17 cellular contexts compared by ENCODE assay signal in the genomic region with DNA sequence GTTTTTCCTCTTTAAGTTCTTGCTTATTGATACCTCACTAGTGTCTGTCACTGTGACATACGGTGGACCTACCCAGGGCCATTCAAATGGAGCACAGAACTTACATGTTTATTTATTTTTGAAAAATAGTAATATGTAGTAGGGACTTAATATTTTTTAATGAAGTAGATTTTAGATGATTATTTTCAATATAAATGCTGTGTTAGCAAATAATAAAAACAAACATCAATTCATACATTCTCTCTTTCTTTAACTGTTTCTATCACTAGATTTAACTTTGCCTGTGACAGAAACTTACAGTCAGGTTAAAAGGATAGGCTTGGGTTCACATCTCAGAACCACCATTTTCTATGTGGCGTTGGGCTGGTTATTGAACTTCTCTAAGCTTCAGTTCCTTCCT.
DNase-seq lines count a peak whose midpoint lies in the region; ATAC-seq and TF ChIP-seq lines count a peak whose summit lies in the region.
"Had no signal": no experiment of that assay in that cellular context is flagged by ENCODE, and none has a peak within 500 bp of the region (broad histone marks: within the 10 kb centered on the region; RNA-seq: fewer than 3 reads in every experiment).

No MANE protein-coding gene starts in this region.

- H3K9me3 Mint-ChIP-seq in stimulated activated memory B cell treated with anti-CD40 and anti-IgM and Interleukin-4, amounts not matched to agents 10 μg/mL and 1 μg/mL and 100 μg/mL, for 72 hours, result no peaks in the 10 kb centered on the region
- H3K9me3 Mint-ChIP-seq: naive thymus-derived CD4-positive, alpha-beta T cell had no signal

- H3K36me3 ChIP-seq in GM23248 (ENCODE audit: low read depth), result no peaks in the 10 kb centered on the region; the same call in 1 of the 2 replicates
- H3K36me3 ChIP-seq in ascending aorta, result peaks cover 19 to 33% of the 10 kb centered on the region in 2 donors
- H3K36me3 ChIP-seq in hepatocyte (replicated peaks; ENCODE audit: insufficient read depth, low read depth), result no peaks in the 10 kb centered on the region
- no peaks in the 10 kb centered on the region for H3K36me3 ChIP-seq in gastrocnemius medialis
- no peaks in the 10 kb centered on the region for H3K36me3 ChIP-seq in suprapubic skin
- H3K36me3 ChIP-seq: upper lobe of right lung had no signal

- intact Hi-C loops in ascending aorta (cut with DNase I), result loop anchor here (5.0 kb wide), 2 partner anchors 75 to 225 kb away; no protein-coding TSS in a partner anchor
- intact Hi-C loops in gastrocnemius medialis (cut with DNase I; ENCODE audit: low total_unique reads), result no loop called here

- H3K27ac ChIP-seq in GM23248 (peak overlapping the region; percentile 62), ascending aorta (peak overlapping the region; percentile 86 to 88), hepatocyte (peak overlapping the region; percentile 19), gastrocnemius medialis (peak overlapping the region; percentile 1 to 55 (median 38)), suprapubic skin (no peak overlapping the region)
- H3K27ac ChIP-seq: KMS-11, upper lobe of right lung had no signal

- H3K27me3 ChIP-seq in GM23248 (replicated peaks; ENCODE audit: insufficient read depth) (no peaks in the 10 kb centered on the region), ascending aorta (no peaks in the 10 kb centered on the region), hepatocyte (no peaks in the 10 kb centered on the region), gastrocnemius medialis (no peaks in the 10 kb centered on the region), suprapubic skin (no peaks in the 10 kb centered on the region)
- H3K27me3 ChIP-seq: upper lobe of right lung had no signal

- TF ChIP-seq POLR2A in gastrocnemius medialis (IDR thresholded peaks at IDR 0.05) (no peak), suprapubic skin (IDR thresholded peaks at IDR 0.05) (no peak)

- H3K27me3 Mint-ChIP-seq in stimulated activated memory B cell treated with anti-CD40 and anti-IgM and Interleukin-4, amounts not matched to agents 10 μg/mL and 1 μg/mL and 100 μg/mL, for 72 hours, result peaks cover 38% of the 10 kb centered on the region

- H3K79me2 ChIP-seq in GM23248 (ENCODE audit: insufficient read depth), result no peaks in the 10 kb centered on the region
- no peaks in the 10 kb centered on the region for H3K79me2 ChIP-seq in hepatocyte

- H2AFZ ChIP-seq in GM23248 (peak overlapping the region; percentile 9; the same call in 1 of the 2 replicates), hepatocyte (no peak overlapping the region)

- in situ Hi-C loops in GM23248 (cut with MboI), result loop anchor here (25.0 kb wide), 1 partner anchor 295 kb away; a partner anchor contains a TSS
- in situ Hi-C loops in gastrocnemius medialis (cut with MboI; ENCODE audit: low sequenced_read_pairs in 4 of 4), result no loop called here

- H4K20me1 ChIP-seq in GM23248 (ENCODE audit: insufficient read depth), result no peaks in the 10 kb centered on the region
- H4K20me1 ChIP-seq in hepatocyte (ENCODE audit: insufficient read depth, poor library complexity, severe bottlenecking), result no peaks in the 10 kb centered on the region

- H3K4me2 ChIP-seq in GM23248 (ENCODE audit: unreplicated experiment), result peak overlapping the region; percentile 72
- H3K4me2 ChIP-seq in hepatocyte, result peak overlapping the region; percentile 61
- H3K4me2 ChIP-seq: KMS-11 had no signal

- H3K9me3 ChIP-seq in GM23248 (ENCODE audit: low read depth), result no peaks in the 10 kb centered on the region
- no peaks in the 10 kb centered on the region for H3K9me3 ChIP-seq in ascending aorta
- no peaks in the 10 kb centered on the region for H3K9me3 ChIP-seq in hepatocyte (ENCODE audit: low read depth)
- no peaks in the 10 kb centered on the region for H3K9me3 ChIP-seq in gastrocnemius medialis
- H3K9me3 ChIP-seq in suprapubic skin, result no peaks in the 10 kb centered on the region
- H3K9me3 ChIP-seq: upper lobe of right lung had no signal

- no peak for TF ChIP-seq EP300 in suprapubic skin (IDR thresholded peaks at IDR 0.05)

- H3K4me3 ChIP-seq in GM23248, result peak overlapping the region; percentile 55
- H3K4me3 ChIP-seq in ascending aorta, result peak overlapping the region in 1 of 2 donors; percentile 39
- H3K4me3 ChIP-seq in hepatocyte, result no peak overlapping the region
- peak overlapping the region in 2 of 4 donors; percentile 17 to 23 for H3K4me3 ChIP-seq in gastrocnemius medialis
- no peak overlapping the region for H3K4me3 ChIP-seq in suprapubic skin

- DNase-seq in GM23248 (no peak), ascending aorta (ENCODE audit: low spot score in 2 of 2) (no peak), hepatocyte (ENCODE audit: low spot score) (no peak), gastrocnemius medialis (no peak), SW 1271 (lab: John Stamatoyannopoulos, UW) (no peak), suprapubic skin (ENCODE audit: low spot score in 2 of 2) (no peak)
- DNase-seq: activated CD8-positive, alpha-beta memory T cell treated with anti-CD3 and anti-CD28 coated beads, Interleukin-2, amount 50 U/mL, for 48 hours; activated naive CD4-positive, alpha-beta T cell; DMS 273 treated with DMSO at 0.1 percent for 48 hours; effector CD8-positive, alpha-beta T cell; naive thymus-derived CD4-positive, alpha-beta T cell; stimulated activated CD4-positive, alpha-beta T cell treated with anti-CD3 and anti-CD28 coated beads, Interleukin-1b, Interleukin-23, amount 100 ng/mL, for 48 hours; upper lobe of right lung had no signal

- no peaks in the 10 kb centered on the region; the same call in 1 of the 2 replicates for H3K9me2 ChIP-seq in GM23248 (ENCODE audit: insufficient read depth)
- H3K9me2 ChIP-seq in hepatocyte (replicated peaks; ENCODE audit: insufficient read depth), result no peaks in the 10 kb centered on the region

- H3K36me3 Mint-ChIP-seq in stimulated activated memory B cell treated with anti-CD40 and anti-IgM and Interleukin-4, amounts not matched to agents 10 μg/mL and 1 μg/mL and 100 μg/mL, for 72 hours, result no peaks in the 10 kb centered on the region
- H3K36me3 Mint-ChIP-seq: naive thymus-derived CD4-positive, alpha-beta T cell had no signal

- WGBS in GM23248 (ENCODE audit: low coverage in 1 of 2, low lambda C conversion rate in 2 of 2, missing lambda C conversion rate in 2 of 2), 2 experiments, result 80 to 81% methylated on average over 2 of the region's 2 CpGs
- 77% methylated on average over 2 of the region's 2 CpGs for WGBS in hepatocyte (ENCODE audit: low lambda C conversion rate, missing lambda C conversion rate)
- 87% methylated on average over 2 of the region's 2 CpGs for WGBS in suprapubic skin

- H3K27ac Mint-ChIP-seq in stimulated activated memory B cell treated with anti-CD40 and anti-IgM and Interleukin-4, amounts not matched to agents 10 μg/mL and 1 μg/mL and 100 μg/mL, for 72 hours, result no peak overlapping the region
- H3K27ac Mint-ChIP-seq: naive thymus-derived CD4-positive, alpha-beta T cell had no signal

- peaks cover 42% of the 10 kb centered on the region for H3F3A ChIP-seq in GM23248 (ENCODE audit: insufficient read depth)

- ATAC-seq in gastrocnemius medialis, result no peak
- ATAC-seq in GM18519 (IDR thresholded peaks at IDR 0.05; ENCODE audit: low FRiP score, unreplicated experiment), result no peak
- ATAC-seq in stimulated activated memory B cell treated with anti-CD40 and anti-IgM and Interleukin-4, amounts not matched to agents 10 μg/mL and 1 μg/mL and 100 μg/mL, for 72 hours, result no peak
- ATAC-seq: activated CD4-positive, CD25-positive, alpha-beta regulatory T cell treated with anti-CD3 and anti-CD28 coated beads, Interleukin-2, amount 50 U/mL, for 24 hours; naive thymus-derived CD4-positive, alpha-beta T cell had no signal

- no peak overlapping the region for H3K4me3 Mint-ChIP-seq in stimulated activated memory B cell treated with anti-CD40 and anti-IgM and Interleukin-4, amounts not matched to agents 10 μg/mL and 1 μg/mL and 100 μg/mL, for 72 hours
- H3K4me3 Mint-ChIP-seq: naive thymus-derived CD4-positive, alpha-beta T cell had no signal

- no peaks in the 10 kb centered on the region for H3K4me1 Mint-ChIP-seq in stimulated activated memory B cell treated with anti-CD40 and anti-IgM and Interleukin-4, amounts not matched to agents 10 μg/mL and 1 μg/mL and 100 μg/mL, for 72 hours
- H3K4me1 Mint-ChIP-seq: naive thymus-derived CD4-positive, alpha-beta T cell had no signal

- H3K9ac ChIP-seq in GM23248, result peak overlapping the region; percentile 38
- H3K9ac ChIP-seq: KMS-11 had no signal

- TF ChIP-seq CTCF in ascending aorta (IDR thresholded peaks at IDR 0.05) (no peak), hepatocyte (IDR thresholded peaks at IDR 0.05; ENCODE audit: poor library complexity) (no peak), gastrocnemius medialis (IDR thresholded peaks at IDR 0.05 in 4 of 5, conservative IDR thresholded peaks at IDR 0.05 in 1 of 5) (no peak), suprapubic skin (IDR thresholded peaks at IDR 0.05) (no peak)

- H3K4me1 ChIP-seq in GM23248 (ENCODE audit: insufficient read depth) (peaks cover 34% of the 10 kb centered on the region), ascending aorta (peaks cover 28 to 47% of the 10 kb centered on the region in 2 donors), hepatocyte (ENCODE audit: insufficient read depth) (peaks cover 20% of the 10 kb centered on the region), gastrocnemius medialis (peaks cover 21 to 23% of the 10 kb centered on the region in 2 donors), suprapubic skin (peaks cover 23% of the 10 kb centered on the region)
